26 cellular contexts compared by ENCODE assay signal in the genomic region with DNA sequence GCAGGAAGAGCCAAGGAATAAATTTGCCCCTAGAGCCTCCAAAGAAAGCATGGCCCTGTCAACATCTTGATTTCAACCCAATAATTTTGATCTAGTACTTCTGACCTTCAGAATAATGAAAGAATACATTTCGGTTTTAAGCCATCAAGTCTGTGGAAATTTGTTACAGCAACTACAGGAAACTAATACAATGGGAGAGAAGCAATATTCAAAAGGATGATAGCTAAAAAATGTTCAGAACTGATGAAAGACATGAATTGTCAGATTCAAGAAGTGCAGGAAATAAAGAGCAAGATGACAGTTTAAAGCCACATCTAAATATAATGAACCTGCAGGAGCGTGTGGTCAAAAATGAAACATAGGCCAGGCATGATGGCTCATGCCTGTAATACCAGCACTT.
"Had no signal": no experiment of that assay in that cellular context is flagged by ENCODE, and none has a peak within 500 bp of the region (broad histone marks: within the 10 kb centered on the region; RNA-seq: fewer than 3 reads in every experiment).

No MANE protein-coding gene starts in this region.

- H3K36me3 ChIP-seq: colonic mucosa, esophagus squamous epithelium, gastrocnemius medialis, heart right ventricle, left lung, lower lobe of right lung had no signal

- H3K9me3 ChIP-seq: colonic mucosa, lower lobe of right lung, mucosa of descending colon had no signal

- FAIRE-seq: endometrium, islet of Langerhans, keratinocyte had no signal

- H3K4me3 ChIP-seq: colonic mucosa, esophagus squamous epithelium, gastrocnemius medialis, heart right ventricle, left lung, lower lobe of right lung, mucosa of descending colon had no signal

- H3K27me3 ChIP-seq: colonic mucosa, gastrocnemius medialis had no signal

- H3K4me1 ChIP-seq: colonic mucosa, esophagus squamous epithelium, left lung, lower lobe of right lung had no signal

- DNase-seq: colonic mucosa; cortex of kidney; effector CD8-positive, alpha-beta T cell; effector memory CD8-positive, alpha-beta T cell; endodermal cell; erythroblast; esophagus squamous epithelium; foreskin fibroblast; foreskin melanocyte; gastrocnemius medialis; glutamatergic neuron; head of caudate nucleus; heart right ventricle; hippocampal formation; left cardiac atrium; left lung; left ventricle myocardium superior; lower lobe of right lung; mesenchymal stem cell; mucosa of descending colon; naive B cell had no signal

- ATAC-seq: effector memory CD8-positive, alpha-beta T cell; esophagus mucosa; gastrocnemius medialis; heart right ventricle; left cardiac atrium; left lung; left ventricle myocardium superior; lower lobe of right lung; mucosa of descending colon had no signal

- H3K27ac ChIP-seq: colonic mucosa, epithelial cell of prostate, esophagus squamous epithelium, gastrocnemius medialis, heart right ventricle, left lung, lower lobe of right lung had no signal
